Comparison of ENCODE assay signal across 1 cellular context in the genomic region with DNA sequence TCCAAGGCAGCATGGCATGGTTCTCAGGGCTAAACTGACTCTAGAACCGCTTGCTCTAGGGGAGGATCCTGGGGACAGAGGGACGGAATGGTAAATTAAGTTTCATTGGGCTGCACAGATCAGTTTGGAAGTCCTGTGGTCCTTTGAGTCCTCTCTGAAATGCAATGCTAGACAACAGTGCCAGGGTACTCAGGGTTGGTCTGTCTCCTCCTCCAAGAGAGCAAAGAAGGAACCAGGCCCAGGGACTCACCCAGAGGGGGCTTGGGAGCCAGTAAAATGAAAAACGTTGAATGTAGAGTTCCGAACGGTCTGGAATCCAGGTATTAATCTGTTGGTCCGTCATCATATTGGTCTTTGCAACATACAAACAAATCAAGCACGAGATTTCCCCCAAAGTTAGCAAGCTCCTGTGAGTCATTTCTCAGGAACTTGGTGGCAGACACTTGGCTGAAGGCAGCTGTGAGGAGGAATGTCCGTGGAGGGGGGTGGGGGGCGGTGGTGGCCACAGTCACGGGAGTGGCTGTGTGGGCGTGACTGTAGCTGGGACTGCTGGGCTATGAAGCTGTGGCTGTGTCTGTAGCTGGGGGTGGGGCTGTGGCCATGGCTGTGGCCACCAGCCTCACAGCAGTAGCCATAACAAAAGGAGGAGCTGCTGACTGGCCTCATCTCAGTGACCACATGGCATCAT.
TF ChIP-seq lines count a peak whose summit lies in the region.

No MANE protein-coding gene starts in this region.

TF ChIP-seq in K562, 482 proteins besides CTCF, POLR2A, EP300 and RAD21 (continued from another document and continues in another):
- TF ChIP-seq ZNF407 (IDR thresholded peaks at IDR 0.05; ENCODE audit: low read depth) (no peak), MTA1 (IDR thresholded peaks at IDR 0.05; ENCODE audit: borderline replicate concordance) (no peak), YY1 (IDR thresholded peaks at IDR 0.05; ENCODE audit: borderline replicate concordance in 1 of 3, control insufficient read depth in 1 of 3, extremely low read depth in 1 of 3, insufficient read depth in 3 of 3, insufficient read length in 1 of 3, insufficient replicate concordance in 2 of 3, low read depth in 1 of 3, low read length in 2 of 3) (peak in 1 of 3 experiments; percentile 21), CHD1 (IDR thresholded peaks at IDR 0.05; ENCODE audit: low read length) (no peak), ELF4 (CRISPR knock-in tag; IDR thresholded peaks at IDR 0.05) (no peak), RNF219 (CRISPR knock-in tag; IDR thresholded peaks at IDR 0.05) (no peak), JUND (IDR thresholded peaks at IDR 0.05; ENCODE audit: borderline replicate concordance, low read depth, low read length) (peak; percentile 83), JUND (tag; IDR thresholded peaks at IDR 0.05; ENCODE audit: borderline replicate concordance, low read depth, low read length) (no peak; the same call in 2 of the 3 replicates), PTTG1 (tag; IDR thresholded peaks at IDR 0.05; ENCODE audit: low read depth) (no peak), HDAC3 (IDR thresholded peaks at IDR 0.05; ENCODE audit: borderline replicate concordance, partially characterized antibody) (no peak), TBL1XR1 (IDR thresholded peaks at IDR 0.05; ENCODE audit: low read length in 2 of 2) (peak in 1 of 2 experiments; percentile 56; a peak in 1 of 4 replicates), MIER1 (IDR thresholded peaks at IDR 0.05; ENCODE audit: low read depth) (no peak), NCOR1 (IDR thresholded peaks at IDR 0.05) (peak; percentile 61), ZNF23 (CRISPR knock-in tag; IDR thresholded peaks at IDR 0.05) (no peak), MXI1 (IDR thresholded peaks at IDR 0.05; ENCODE audit: low read depth, low read length) (no peak), ZNF184 (CRISPR knock-in tag; IDR thresholded peaks at IDR 0.05) (no peak), ZNF282 (CRISPR knock-in tag; IDR thresholded peaks at IDR 0.05) (no peak), SRF (CRISPR knock-in tag; IDR thresholded peaks at IDR 0.05) (no peak), MNT (conservative IDR thresholded peaks at IDR 0.05) (peak in 1 of 2 experiments; percentile 32; a peak in 1 of 4 replicates), HMG20B (CRISPR knock-in tag; IDR thresholded peaks at IDR 0.05) (no peak), ZNF778 (CRISPR knock-in tag; IDR thresholded peaks at IDR 0.05) (no peak), U2AF1 (optimal IDR thresholded peaks at IDR 0.05; ENCODE audit: low read depth, low read length) (no peak), KLF16 (IDR thresholded peaks at IDR 0.05) (no peak), SMARCC2 (IDR thresholded peaks at IDR 0.05; ENCODE audit: low read depth) (no peak), GABPA (tag; conservative IDR thresholded peaks at IDR 0.05; ENCODE audit: low read depth) (no peak), PHB2 (IDR thresholded peaks at IDR 0.05; ENCODE audit: low read depth) (no peak), U2AF2 (optimal IDR thresholded peaks at IDR 0.05; ENCODE audit: low read depth, low read length) (no peak), KDM1A (IDR thresholded peaks at IDR 0.05) (0 out of 4 replicates have a peak, but pooled peaks of 1 of the 2 experiments have one; percentile 17), BRD4 (IDR thresholded peaks at IDR 0.05) (no peak), NCOA2 (IDR thresholded peaks at IDR 0.05; ENCODE audit: partially characterized antibody in 2 of 2) (no peak), SNIP1 (IDR thresholded peaks at IDR 0.05; ENCODE audit: low read depth) (no peak), CAMTA2 (CRISPR knock-in tag; conservative IDR thresholded peaks at IDR 0.05) (no peak), LCOR (CRISPR knock-in tag; IDR thresholded peaks at IDR 0.05) (no peak), FOSL1 (tag; conservative IDR thresholded peaks at IDR 0.05) (peak; percentile 88), ZNF12 (CRISPR knock-in tag; IDR thresholded peaks at IDR 0.05) (no peak), ZSCAN29 (IDR thresholded peaks at IDR 0.05) (no peak), GTF3C2 (IDR thresholded peaks at IDR 0.05; ENCODE audit: borderline replicate concordance, extremely low read depth, insufficient read length) (no peak), TEAD2 (tag; IDR thresholded peaks at IDR 0.05) (0 out of 2 replicates have a peak, but pooled peaks have one; percentile 13), HNRNPH1 (optimal IDR thresholded peaks at IDR 0.05; ENCODE audit: low read depth, low read length) (no peak)
- TF ChIP-seq, protein P1, sequence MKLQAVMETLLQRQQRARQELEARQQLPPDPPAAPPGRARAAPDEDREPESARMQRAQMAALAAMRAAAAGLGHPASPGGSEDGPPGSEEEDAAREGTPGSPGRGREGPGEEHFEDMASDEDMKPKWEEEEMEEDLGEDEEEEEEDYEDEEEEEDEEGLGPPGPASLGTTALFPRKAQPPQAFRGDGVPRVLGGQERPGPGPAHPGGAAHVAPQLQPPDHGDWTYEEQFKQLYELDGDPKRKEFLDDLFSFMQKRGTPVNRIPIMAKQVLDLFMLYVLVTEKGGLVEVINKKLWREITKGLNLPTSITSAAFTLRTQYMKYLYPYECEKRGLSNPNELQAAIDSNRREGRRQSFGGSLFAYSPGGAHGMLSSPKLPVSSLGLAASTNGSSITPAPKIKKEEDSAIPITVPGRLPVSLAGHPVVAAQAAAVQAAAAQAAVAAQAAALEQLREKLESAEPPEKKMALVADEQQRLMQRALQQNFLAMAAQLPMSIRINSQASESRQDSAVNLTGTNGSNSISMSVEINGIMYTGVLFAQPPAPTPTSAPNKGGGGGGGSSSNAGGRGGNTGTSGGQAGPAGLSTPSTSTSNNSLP (IDR thresholded peaks at IDR 0.05; ENCODE audit: borderline replicate concordance, low read depth, low read length): no peak
- TF ChIP-seq, protein P2, sequence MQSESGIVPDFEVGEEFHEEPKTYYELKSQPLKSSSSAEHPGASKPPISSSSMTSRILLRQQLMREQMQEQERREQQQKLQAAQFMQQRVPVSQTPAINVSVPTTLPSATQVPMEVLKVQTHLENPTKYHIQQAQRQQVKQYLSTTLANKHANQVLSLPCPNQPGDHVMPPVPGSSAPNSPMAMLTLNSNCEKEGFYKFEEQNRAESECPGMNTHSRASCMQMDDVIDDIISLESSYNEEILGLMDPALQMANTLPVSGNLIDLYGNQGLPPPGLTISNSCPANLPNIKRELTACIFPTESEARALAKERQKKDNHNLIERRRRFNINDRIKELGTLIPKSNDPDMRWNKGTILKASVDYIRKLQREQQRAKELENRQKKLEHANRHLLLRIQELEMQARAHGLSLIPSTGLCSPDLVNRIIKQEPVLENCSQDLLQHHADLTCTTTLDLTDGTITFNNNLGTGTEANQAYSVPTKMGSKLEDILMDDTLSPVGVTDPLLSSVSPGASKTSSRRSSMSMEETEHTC (IDR thresholded peaks at IDR 0.05): peak; percentile 58; the same call in 1 of the 2 replicates
- TF ChIP-seq, protein P3, sequence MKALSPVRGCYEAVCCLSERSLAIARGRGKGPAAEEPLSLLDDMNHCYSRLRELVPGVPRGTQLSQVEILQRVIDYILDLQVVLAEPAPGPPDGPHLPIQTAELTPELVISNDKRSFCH (CRISPR knock-in tag; IDR thresholded peaks at IDR 0.05): no peak
- TF ChIP-seq, protein P3 (tag; IDR thresholded peaks at IDR 0.05): no peak
